Comparison of ENCODE assay signal across 8 cellular contexts in genomic region chr13:110412132-110412912, GRCh38.
DNase-seq lines count a peak whose midpoint lies in the region; ATAC-seq and TF ChIP-seq lines count a peak whose summit lies in the region.

No MANE protein-coding gene starts in this region.

- H3K4me1 ChIP-seq in ovary (ENCODE audit: insufficient read depth): peaks cover 19% of the 10 kb centered on the region
- no peaks in the 10 kb centered on the region for H3K4me1 ChIP-seq in thymus (ENCODE audit: control insufficient read depth, insufficient read depth, low read length)

- H3K27me3 Mint-ChIP-seq in activated naive CD4-positive, alpha-beta T cell treated with anti-CD3 and anti-CD28 coated beads, Interleukin-2, amount 10 ng/mL, durations not matched to agents 7 days and 5 days: peaks cover 87% of the 10 kb centered on the region

- CTCF ChIA-PET in RWPE1 (lab: Yijun Ruan, JAX): interaction anchor here (0.6 to 1.3 kb wide), 11 partner anchors 12 to 274 kb away, joined by 3 to 6 read pairs (median 3); no protein-coding TSS in a partner anchor
- CTCF ChIA-PET in activated naive CD4-positive, alpha-beta T cell treated with anti-CD3 and anti-CD28 coated beads, Interleukin-2, amount 10 ng/mL, durations not matched to agents 7 days and 5 days (lab: Charles Lee): interaction anchor here (0.9 to 3.3 kb wide), 4 partner anchors 11 to 191 kb away, joined by 3 to 46 read pairs (median 4); no protein-coding TSS in a partner anchor

- ATAC-seq in GM21515 (IDR thresholded peaks at IDR 0.05; ENCODE audit: unreplicated experiment): peak; percentile 89

- no peaks in the 10 kb centered on the region for H3K9me3 ChIP-seq in ovary
- H3K9me3 ChIP-seq in thymus (ENCODE audit: control insufficient read depth): no peaks in the 10 kb centered on the region

- H3K27me3 ChIP-seq in ovary: no peaks in the 10 kb centered on the region
- H3K27me3 ChIP-seq in thymus (ENCODE audit: control insufficient read depth, insufficient read depth): peaks cover 2% of the 10 kb centered on the region

- peak; percentile 94 for DNase-seq in Daoy (ENCODE audit: low read depth)
- peak in 69 of 76 experiments; percentile 5 to 79 (median 52) for DNase-seq in HUDEP-2 (lab: John Stamatoyannopoulos, UW; ENCODE audit: unreplicated experiment in 76 of 76)
- peak; percentile 96 for DNase-seq in RWPE1 (ENCODE audit: low spot score)
- peak; percentile 75 for DNase-seq in activated naive CD4-positive, alpha-beta T cell treated with anti-CD3 and anti-CD28 coated beads, Interleukin-2, amount 10 ng/mL, durations not matched to agents 7 days and 5 days
- DNase-seq in glomerular visceral epithelial cell (ENCODE audit: extremely low spot score): peak; percentile 97
- DNase-seq in ovary: peak; percentile 89 to 94 (median 94)

- H3K36me3 ChIP-seq in ovary: no peaks in the 10 kb centered on the region
- no peaks in the 10 kb centered on the region for H3K36me3 ChIP-seq in thymus (ENCODE audit: control insufficient read depth, insufficient read depth)

- 30% methylated on average over 16 of the region's 16 CpGs for WGBS in ovary, 3 donors
- 45% methylated on average over 16 of the region's 16 CpGs for WGBS in thymus

- intact Hi-C loops in ovary (cut with DNase I): loop anchor here (5.0 to 10.0 kb wide), 8 partner anchors 70 to 190 kb away; partner anchors contain the start of genes COL4A1 (in 3 of the 4) and COL4A2 (in 3 of the 4)

- TF ChIP-seq POLR2A in ovary (IDR thresholded peaks at IDR 0.05): no peak

- H3K4me3 ChIP-seq in ovary (no peak overlapping the region), thymus (ENCODE audit: low read length) (no peak overlapping the region)

- peak; percentile 95 for TF ChIP-seq EP300 in ovary (IDR thresholded peaks at IDR 0.05)

- H3K9me3 Mint-ChIP-seq in activated naive CD4-positive, alpha-beta T cell treated with anti-CD3 and anti-CD28 coated beads, Interleukin-2, amount 10 ng/mL, durations not matched to agents 7 days and 5 days: peaks cover 2% of the 10 kb centered on the region

- POLR2A ChIA-PET in RWPE1 (lab: Yijun Ruan, JAX; ENCODE audit: low non-redundant PET): no interaction called here

- peak overlapping the region; percentile 50 for H3K27ac ChIP-seq in RWPE1
- peak overlapping the region; percentile 48 to 72 for H3K27ac ChIP-seq in ovary
- H3K27ac ChIP-seq in thymus (ENCODE audit: low read depth): peak overlapping the region; percentile 31

- H3K4me1 Mint-ChIP-seq in activated naive CD4-positive, alpha-beta T cell treated with anti-CD3 and anti-CD28 coated beads, Interleukin-2, amount 10 ng/mL, durations not matched to agents 7 days and 5 days: peaks cover 2% of the 10 kb centered on the region

- H3K27ac Mint-ChIP-seq in activated naive CD4-positive, alpha-beta T cell treated with anti-CD3 and anti-CD28 coated beads, Interleukin-2, amount 10 ng/mL, durations not matched to agents 7 days and 5 days: no peak overlapping the region

- no peak overlapping the region for H3K4me3 Mint-ChIP-seq in activated naive CD4-positive, alpha-beta T cell treated with anti-CD3 and anti-CD28 coated beads, Interleukin-2, amount 10 ng/mL, durations not matched to agents 7 days and 5 days

- H3K36me3 Mint-ChIP-seq in activated naive CD4-positive, alpha-beta T cell treated with anti-CD3 and anti-CD28 coated beads, Interleukin-2, amount 10 ng/mL, durations not matched to agents 7 days and 5 days: no peaks in the 10 kb centered on the region

- peak; percentile 91 for TF ChIP-seq CTCF in RWPE1 (conservative IDR thresholded peaks at IDR 0.05; ENCODE audit: low read depth)
- peak; percentile 72 to 97 (median 94) for TF ChIP-seq CTCF in ovary (IDR thresholded peaks at IDR 0.05)
